Comparison of ENCODE assay signal across 8 cellular contexts in the genomic region with DNA sequence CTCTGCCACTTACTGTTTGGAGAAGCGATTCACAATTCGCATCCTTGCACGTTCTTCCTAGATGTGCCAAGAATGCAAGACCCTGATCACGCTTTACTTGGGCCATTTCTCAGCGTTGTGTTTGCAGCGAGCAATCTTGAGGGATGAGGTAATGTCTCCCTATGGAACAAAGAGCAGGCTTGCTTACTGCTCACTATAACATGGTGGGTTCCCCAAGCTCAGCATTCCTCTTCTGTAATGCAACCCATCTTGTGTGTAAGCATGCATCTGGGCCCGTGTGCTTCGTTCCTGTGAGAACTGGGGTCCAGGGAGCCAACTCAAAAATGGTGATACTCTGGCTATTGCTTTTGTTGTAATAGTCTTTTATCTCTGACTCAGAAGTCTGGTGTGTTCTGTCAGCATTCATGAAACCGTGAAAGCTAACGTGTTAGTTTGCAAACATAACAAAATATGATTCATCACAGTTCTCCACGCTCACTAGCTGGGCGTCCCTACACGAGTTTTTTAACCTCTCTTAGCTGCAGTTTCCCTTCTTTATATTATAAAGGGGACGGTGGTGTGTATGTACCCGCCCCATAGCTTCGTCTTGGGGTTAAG. TPM values are rescaled to one million over a fixed set of nuclear protein-coding genes. Genes with fewer than 3 reads are reported as not detected.
DNase-seq lines count a peak whose midpoint lies in the region; ATAC-seq and TF ChIP-seq lines count a peak whose summit lies in the region.

No MANE protein-coding gene starts in this region.

- H3K9ac ChIP-seq in OCI-LY3 (ENCODE audit: low read length) = peak overlapping the region; percentile 87

- ATAC-seq in HG03025 (IDR thresholded peaks at IDR 0.05; ENCODE audit: low FRiP score, unreplicated experiment) = peak; percentile 0

- peak overlapping the region; percentile 91 for H2AFZ ChIP-seq in OCI-LY3 (ENCODE audit: low read depth, low read length)

- no peaks in the 10 kb centered on the region for H3K36me3 ChIP-seq in OCI-LY3 (replicated peaks; ENCODE audit: low read depth, low read length)
- peaks cover 1% of the 10 kb centered on the region for H3K36me3 ChIP-seq in suprapubic skin

- peaks cover 13% of the 10 kb centered on the region for H3K4me1 ChIP-seq in OCI-LY3 (ENCODE audit: low read length)
- peaks cover 30% of the 10 kb centered on the region for H3K4me1 ChIP-seq in suprapubic skin

- WGBS in suprapubic skin = 7% methylated on average over 16 of the region's 16 CpGs

- peak overlapping the region; percentile 81 for H3K27ac ChIP-seq in OCI-LY3 (ENCODE audit: low read length)
- peak overlapping the region; percentile 94 for H3K27ac ChIP-seq in caudate nucleus (ENCODE audit: low read depth, low read length)
- H3K27ac ChIP-seq in suprapubic skin = peak overlapping the region; percentile 92

- no peaks in the 10 kb centered on the region for H4K20me1 ChIP-seq in OCI-LY3 (ENCODE audit: insufficient read depth, low read length)

- H3K79me2 ChIP-seq in OCI-LY3 (ENCODE audit: low read length) = no peaks in the 10 kb centered on the region

- no peak for TF ChIP-seq CTCF in GM10266 (IDR thresholded peaks at IDR 0.05; ENCODE audit: control insufficient read depth, insufficient read depth, low read depth, missing control alignments)
- TF ChIP-seq CTCF in OCI-LY3 (IDR thresholded peaks at IDR 0.05; ENCODE audit: low read depth, low read length) = no peak
- TF ChIP-seq CTCF in suprapubic skin (IDR thresholded peaks at IDR 0.05) = no peak

- in situ Hi-C loops in ACHN (cut with HindIII; ENCODE audit: low pct_ligation_motif_present, low pct_unique_long_range_greater_than_20kb, low sequenced_read_pairs) = no loop called here

- no peak for TF ChIP-seq POLR2A in suprapubic skin (IDR thresholded peaks at IDR 0.05)

- peak overlapping the region; percentile 95 for H3K4me3 ChIP-seq in OCI-LY3 (ENCODE audit: low read length)
- peak overlapping the region; percentile 67 for H3K4me3 ChIP-seq in suprapubic skin

- peak overlapping the region; percentile 89 for H3K4me2 ChIP-seq in OCI-LY3 (ENCODE audit: low read length)

- DNase-seq in ACHN (peak; percentile 79), GM10266 (ENCODE audit: extremely low spot score) (peak; percentile 52), caudate nucleus (lab: John Stamatoyannopoulos, UW) (peak in 9 of 61 donors; percentile 9 to 54 (median 23)), lung microvascular endothelial cell (ENCODE audit: low read depth in 2 of 2) (peak; percentile 44 to 88), suprapubic skin (ENCODE audit: low spot score in 2 of 2) (no peak), Kasumi-1 (lab: John Stamatoyannopoulos, UW) (no peak)

- H3K27me3 ChIP-seq in OCI-LY3 (ENCODE audit: low read depth, low read length) = no peaks in the 10 kb centered on the region
- H3K27me3 ChIP-seq in suprapubic skin = no peaks in the 10 kb centered on the region

- no peak for TF ChIP-seq EP300 in suprapubic skin (IDR thresholded peaks at IDR 0.05)

- H3K9me3 ChIP-seq in OCI-LY3 (ENCODE audit: insufficient read depth, low read length) = no peaks in the 10 kb centered on the region
- no peaks in the 10 kb centered on the region for H3K9me3 ChIP-seq in suprapubic skin

RNA-seq across cellular contexts. Expression of gene DNTTIP2, which starts 33.4 kb away (rescaled TPM):
- total RNA-seq in lung microvascular endothelial cell (8.5 and 13.5 TPM in 2 replicates), suprapubic skin (10 to 100 TPM; 31.0 to 50.1 (median 44.7) TPM)

Comparison
In these comparisons a context has a peak if more than half of its experiments do, and no peak if none do; other contexts are left out.
1. DNase-seq: peak in ACHN (single experiment), GM10266 (single experiment) and lung microvascular endothelial cell (2 of 2); none in suprapubic skin (0 of 2) and Kasumi-1 (0 of 2).
2. Peak in every context shown above with its lines, with median percentiles within 50 percentile points of each other: H3K27ac ChIP-seq.